In genomic region chr10:103850572-103850895, GRCh38 we compare ENCODE assay signal across 13 cellular contexts. TPM values are rescaled to one million over a fixed set of nuclear protein-coding genes. Genes with fewer than 3 reads are reported as not detected.
DNase-seq lines count a peak whose midpoint lies in the region; ATAC-seq and TF ChIP-seq lines count a peak whose summit lies in the region.
"Had no signal": no experiment of that assay in that cellular context is flagged by ENCODE, and none has a peak within 500 bp of the region (broad histone marks: within the 10 kb centered on the region; RNA-seq: fewer than 3 reads in every experiment).

No MANE protein-coding gene starts in this region.

- peaks cover 82% of the 10 kb centered on the region for H3K27me3 Mint-ChIP-seq in activated naive CD4-positive, alpha-beta T cell treated with anti-CD3 and anti-CD28 coated beads, Interleukin-2, amount 10 ng/mL, durations not matched to agents 7 days and 5 days

- H3K4me3 ChIP-seq in HL-60 (replicated peaks; ENCODE audit: insufficient read depth, low read length) (no peak overlapping the region), colonic mucosa (no peak overlapping the region), left lung (no peak overlapping the region), stomach smooth muscle (ENCODE audit: low read length in 2 of 2) (peak overlapping the region in 1 of 2 donors; percentile 25)

- intact Hi-C loops in colonic mucosa (cut with DNase I): loop anchor here (10.0 kb wide), 1 partner anchor 66 kb away; no protein-coding TSS in a partner anchor
- intact Hi-C loops in left lung (cut with DNase I): no loop called here

- H3K36me3 ChIP-seq in colonic mucosa (no peaks in the 10 kb centered on the region), left lung (no peaks in the 10 kb centered on the region), stomach smooth muscle (ENCODE audit: control insufficient read depth in 2 of 2, insufficient read depth in 2 of 2, low read length in 2 of 2) (no peaks in the 10 kb centered on the region)

- no peaks in the 10 kb centered on the region for H3K27me3 ChIP-seq in HL-60 (ENCODE audit: insufficient read depth, poor library complexity, severe bottlenecking)
- H3K27me3 ChIP-seq in colonic mucosa: no peaks in the 10 kb centered on the region
- H3K27me3 ChIP-seq in left lung: peaks cover 0 to 25% of the 10 kb centered on the region in 2 donors
- H3K27me3 ChIP-seq in stomach smooth muscle (ENCODE audit: control insufficient read depth in 1 of 2, insufficient read depth in 2 of 2, low read length in 2 of 2): no peaks in the 10 kb centered on the region

- no peak overlapping the region for H3K4me3 Mint-ChIP-seq in activated naive CD4-positive, alpha-beta T cell treated with anti-CD3 and anti-CD28 coated beads, Interleukin-2, amount 10 ng/mL, durations not matched to agents 7 days and 5 days
- H3K4me3 Mint-ChIP-seq: CD4-positive, alpha-beta memory T cell; central memory CD8-positive, alpha-beta T cell had no signal

- ATAC-seq in left lung: peak; percentile 3

- no peaks in the 10 kb centered on the region for H3K9me3 Mint-ChIP-seq in activated naive CD4-positive, alpha-beta T cell treated with anti-CD3 and anti-CD28 coated beads, Interleukin-2, amount 10 ng/mL, durations not matched to agents 7 days and 5 days
- H3K9me3 Mint-ChIP-seq: CD4-positive, alpha-beta memory T cell; central memory CD8-positive, alpha-beta T cell had no signal

- DNase-seq in HL-60 (ENCODE audit: low read depth in 1 of 2, low spot score in 1 of 2) (peak; percentile 29 to 49), colonic mucosa (peak; percentile 52), left lung (no peak), HuH-7 (ENCODE audit: low spot score) (no peak), NCI-H2081 (lab: John Stamatoyannopoulos, UW) (no peak), mucosa of gallbladder (ENCODE audit: low spot score) (no peak)
- DNase-seq in activated naive CD4-positive, alpha-beta T cell treated with anti-CD3 and anti-CD28 coated beads, Interleukin-2, amount 10 ng/mL, durations not matched to agents 7 days and 5 days: no peak
- DNase-seq: activated CD4-positive, alpha-beta T cell treated with anti-CD3 and anti-CD28 coated beads for 48 hours; CD4-positive, alpha-beta memory T cell; NCI-H1105 treated with DMSO at 0.1 percent for 48 hours; NCI-H774 had no signal

- no peaks in the 10 kb centered on the region for H3K9me3 ChIP-seq in colonic mucosa
- H3K9me3 ChIP-seq in left lung: no peaks in the 10 kb centered on the region
- no peaks in the 10 kb centered on the region for H3K9me3 ChIP-seq in stomach smooth muscle (ENCODE audit: control insufficient read depth in 2 of 2, low read length in 2 of 2)

- no peak for TF ChIP-seq CTCF in HL-60 (IDR thresholded peaks at IDR 0.05; ENCODE audit: insufficient read depth, low read length)
- no peak for TF ChIP-seq CTCF in colonic mucosa (IDR thresholded peaks at IDR 0.05)
- TF ChIP-seq CTCF in left lung (IDR thresholded peaks at IDR 0.05): no peak

- H3K4me1 Mint-ChIP-seq in activated naive CD4-positive, alpha-beta T cell treated with anti-CD3 and anti-CD28 coated beads, Interleukin-2, amount 10 ng/mL, durations not matched to agents 7 days and 5 days: peaks cover 30% of the 10 kb centered on the region

- H3K27ac Mint-ChIP-seq in activated naive CD4-positive, alpha-beta T cell treated with anti-CD3 and anti-CD28 coated beads, Interleukin-2, amount 10 ng/mL, durations not matched to agents 7 days and 5 days: no peak overlapping the region

- peaks cover 1% of the 10 kb centered on the region for H3K36me3 Mint-ChIP-seq in activated naive CD4-positive, alpha-beta T cell treated with anti-CD3 and anti-CD28 coated beads, Interleukin-2, amount 10 ng/mL, durations not matched to agents 7 days and 5 days
- H3K36me3 Mint-ChIP-seq: CD4-positive, alpha-beta memory T cell had no signal

- H3K9ac ChIP-seq in colonic mucosa (ENCODE audit: low read depth in 2 of 2, low read length in 2 of 2) (peak overlapping the region; percentile 60), stomach smooth muscle (ENCODE audit: low read length in 2 of 2) (peak overlapping the region in 1 of 2 donors; percentile 1)

- CTCF ChIA-PET in activated naive CD4-positive, alpha-beta T cell treated with anti-CD3 and anti-CD28 coated beads, Interleukin-2, amount 10 ng/mL, durations not matched to agents 7 days and 5 days (lab: Charles Lee): interaction anchor here (3.0 kb wide), 1 partner anchor 138 kb away, joined by 10 read pairs; no protein-coding TSS in a partner anchor

- H3K27ac ChIP-seq in HL-60 (replicated peaks): peak overlapping the region; percentile 45
- peak overlapping the region; percentile 51 for H3K27ac ChIP-seq in colonic mucosa
- peak overlapping the region; percentile 41 to 70 for H3K27ac ChIP-seq in left lung
- peak overlapping the region; percentile 69 for H3K27ac ChIP-seq in stomach smooth muscle (ENCODE audit: low read length)

- peaks cover 61% of the 10 kb centered on the region for H3K4me1 ChIP-seq in colonic mucosa
- H3K4me1 ChIP-seq in left lung: peaks cover 48 to 79% of the 10 kb centered on the region in 2 donors
- peaks cover 52% of the 10 kb centered on the region for H3K4me1 ChIP-seq in stomach smooth muscle (ENCODE audit: control insufficient read depth, insufficient read depth, low read length)

RNA-seq across cellular contexts. Expression of gene SH3PXD2A, which starts 4.8 kb away (rescaled TPM):
- total RNA-seq in colonic mucosa (10 to 100 TPM; 37.5 to 40.8 TPM), left lung (10 to 100 TPM; 44.8 to 90.7 TPM), mucosa of gallbladder (62.3 TPM)

Comparison
In these comparisons a context has a peak if more than half of its experiments do, and no peak if none do; other contexts are left out.
1. DNase-seq: peak in HL-60 (2 of 2) and colonic mucosa (single experiment); none in left lung (0 of 2), HuH-7 (single experiment), NCI-H2081 (0 of 2), activated naive CD4-positive, alpha-beta T cell treated with anti-CD3 and anti-CD28 coated beads, Interleukin-2, amount 10 ng/mL, durations not matched to agents 7 days and 5 days (single experiment) and mucosa of gallbladder (single experiment).
2. Peak in every context shown above with its lines, with median percentiles within 50 percentile points of each other: H3K27ac ChIP-seq.